Comparison of ENCODE assay signal across 15 cellular contexts in the genomic region with DNA sequence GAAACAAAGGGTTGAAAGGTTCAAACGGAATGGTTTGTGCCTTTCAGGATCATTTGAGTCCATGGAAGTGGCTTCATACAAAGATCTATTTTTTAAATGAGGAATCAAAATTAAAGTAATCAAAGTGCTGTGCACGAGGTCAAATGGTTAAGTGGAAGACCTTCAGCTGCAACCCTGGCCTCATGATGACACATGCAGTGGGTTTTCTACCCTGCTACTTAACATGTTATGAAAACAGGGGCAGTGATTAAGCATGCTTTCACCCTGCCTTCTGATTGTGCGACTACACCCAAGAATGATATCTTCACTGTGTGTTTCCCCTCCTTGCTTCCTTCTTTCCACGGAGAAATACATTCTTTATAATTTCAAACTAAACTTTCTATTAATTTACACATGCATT.
DNase-seq lines count a peak whose midpoint lies in the region; FAIRE-seq and TF ChIP-seq lines count a peak whose summit lies in the region.
"Had no signal": no experiment of that assay in that cellular context is flagged by ENCODE, and none has a peak within 500 bp of the region (broad histone marks: within the 10 kb centered on the region; RNA-seq: fewer than 3 reads in every experiment).

No MANE protein-coding gene starts in this region.

- no peak overlapping the region for H3K4me3 Mint-ChIP-seq in H9
- H3K4me3 Mint-ChIP-seq: activated T-helper 17 cell treated with anti-CD3 and anti-CD28 coated beads, Interleukin-2, amount 50 U/mL, for 72 hours had no signal

- TF ChIP-seq CTCF in H9 (conservative IDR thresholded peaks at IDR 0.05) (no peak), kidney (IDR thresholded peaks at IDR 0.05; ENCODE audit: borderline replicate concordance, extremely low read depth, insufficient read depth) (no peak), spleen (IDR thresholded peaks at IDR 0.05 in 8 of 11, conservative IDR thresholded peaks at IDR 0.05 in 3 of 11) (no peak)

- no peak overlapping the region for H2AK5ac ChIP-seq in H9 (ENCODE audit: insufficient read length, low read length)

- intact Hi-C loops in kidney (cut with DNase I) (no loop called here), spleen (cut with DNase I; ENCODE audit: low total_unique reads) (no loop called here)

- no peak overlapping the region for H4K5ac ChIP-seq in H9 (ENCODE audit: insufficient read length, low read depth, low read length)

- H3K4me3 ChIP-seq in SJSA1 (peak overlapping the region; percentile 8), kidney (ENCODE audit: low read length in 2 of 2) (peak overlapping the region; percentile 9 to 42), spleen (peak overlapping the region in 1 of 8 donors; percentile 44)
- H3K4me3 ChIP-seq: right atrium auricular region had no signal

- H3K27me3 ChIP-seq in H9 (ENCODE audit: insufficient read depth, low read length): no peaks in the 10 kb centered on the region
- no peaks in the 10 kb centered on the region for H3K27me3 ChIP-seq in SJSA1 (replicated peaks)
- no peaks in the 10 kb centered on the region for H3K27me3 ChIP-seq in spleen (replicated peaks in 1 of 7)
- H3K27me3 ChIP-seq: right atrium auricular region had no signal

- H3K27ac Mint-ChIP-seq in H9: no peak overlapping the region
- H3K27ac Mint-ChIP-seq: activated T-helper 17 cell treated with anti-CD3 and anti-CD28 coated beads, Interleukin-2, amount 50 U/mL, for 72 hours had no signal

- no peak overlapping the region for H3K56ac ChIP-seq in H9 (ENCODE audit: insufficient read length, low read depth, low read length)

- POLR2A ChIA-PET in HEK293T (lab: Yijun Ruan, JAX): no interaction called here

- no peak overlapping the region for H3K4me2 ChIP-seq in H9 (ENCODE audit: insufficient read depth, insufficient read length, low read length)

- H3K14ac ChIP-seq in H9 (ENCODE audit: insufficient read depth, low read length): no peak overlapping the region

- H2BK5ac ChIP-seq in H9 (ENCODE audit: insufficient read length, low read length): no peak overlapping the region

- H3K27ac ChIP-seq in H9 (ENCODE audit: insufficient read length, low read depth, low read length) (no peak overlapping the region), SJSA1 (peak overlapping the region; percentile 81), kidney (ENCODE audit: low read depth in 2 of 2, low read length in 2 of 2) (peak overlapping the region in 1 of 2 donors; percentile 34), spleen (peak overlapping the region in 5 of 8 donors; percentile 9 to 58 (median 45))
- H3K27ac ChIP-seq: right atrium auricular region had no signal

- no peak overlapping the region for H4K8ac ChIP-seq in H9 (replicated peaks; ENCODE audit: insufficient read length, low read depth, low read length)

- H3K4me1 Mint-ChIP-seq in H9: peaks cover 5 to 23% of the 10 kb centered on the region in 2 experiments
- H3K4me1 Mint-ChIP-seq: activated T-helper 17 cell treated with anti-CD3 and anti-CD28 coated beads, Interleukin-2, amount 50 U/mL, for 72 hours had no signal

- no peaks in the 10 kb centered on the region for H4K20me1 ChIP-seq in H9 (ENCODE audit: control insufficient read depth, insufficient read depth, insufficient read length)

- no peak overlapping the region for H3K9ac ChIP-seq in H9 (ENCODE audit: extremely low read depth, insufficient read length, low read length)
- H3K9ac ChIP-seq in kidney (ENCODE audit: low read length in 2 of 2): no peak overlapping the region

- DNase-seq in H9 (no peak), SJSA1 (ENCODE audit: low read depth in 1 of 2, low spot score in 2 of 2) (peak in 1 of 2 experiments; percentile 48), kidney (no peak), spleen (no peak), 8988T (no peak), cortex of kidney (lab: John Stamatoyannopoulos, UW) (no peak), NCI-H1694 treated with DMSO at 0.1 percent for 48 hours (lab: John Stamatoyannopoulos, UW) (no peak), HEK293T (ENCODE audit: extremely low spot score) (no peak)
- DNase-seq: activated CD4-positive, CD25-positive, alpha-beta regulatory T cell; central memory CD4-positive, alpha-beta T cell; DND-41; left cardiac atrium; NCI-H2081 had no signal

- no peak for TF ChIP-seq POLR2A in spleen (IDR thresholded peaks at IDR 0.05)

- H3K23ac ChIP-seq in H9 (ENCODE audit: insufficient read length, low read depth, low read length): no peak overlapping the region

- no peak overlapping the region for H4K91ac ChIP-seq in H9 (ENCODE audit: insufficient read length, low read depth, low read length)

- no peaks in the 10 kb centered on the region for H3K23me2 ChIP-seq in H9 (ENCODE audit: insufficient read length, low read depth, low read length, poor library complexity, severe bottlenecking)

- H2AFZ ChIP-seq in H9 (ENCODE audit: low read length): no peak overlapping the region

- FAIRE-seq in kidney (lab: Jason Lieb, UNC): no peak

- H3K4ac ChIP-seq in H9 (ENCODE audit: low read depth, low read length): no peak overlapping the region

- H3K9me3 Mint-ChIP-seq in H9: no peaks in the 10 kb centered on the region

- H3K18ac ChIP-seq in H9 (ENCODE audit: insufficient read length, low read depth, low read length): no peak overlapping the region

- H3K36me3 ChIP-seq in SJSA1: no peaks in the 10 kb centered on the region
- H3K36me3 ChIP-seq in kidney (ENCODE audit: control insufficient read depth in 1 of 2, insufficient read depth in 2 of 2, low read length in 2 of 2): no peaks in the 10 kb centered on the region
- H3K36me3 ChIP-seq in spleen: no peaks in the 10 kb centered on the region
- H3K36me3 ChIP-seq: right atrium auricular region had no signal

- no peaks in the 10 kb centered on the region for H3K27me3 Mint-ChIP-seq in H9 (ENCODE audit: low read depth)
- H3K27me3 Mint-ChIP-seq: activated T-helper 17 cell treated with anti-CD3 and anti-CD28 coated beads, Interleukin-2, amount 50 U/mL, for 72 hours had no signal

- H2BK15ac ChIP-seq in H9 (ENCODE audit: low read depth, low read length): no peak overlapping the region

- WGBS in H9 (ENCODE audit: extremely low coverage, insufficient read length, low lambda C conversion rate): no CpG with 5 or more reads among the region's 4 CpGs
- 16 to 28% (median 27%) methylated on average over 4 of the region's 4 CpGs for WGBS in spleen, 5 donors

- no peaks in the 10 kb centered on the region; a peak in 1 of 7 replicates for H3K36me3 Mint-ChIP-seq in H9 (ENCODE audit: insufficient read depth in 1 of 3, low read depth in 3 of 3)

- H2BK12ac ChIP-seq in H9 (ENCODE audit: insufficient read length, low read depth, low read length): peak overlapping the region; percentile 67

- H3K79me2 ChIP-seq in H9 (ENCODE audit: insufficient read depth, low read length): no peaks in the 10 kb centered on the region

- no peaks in the 10 kb centered on the region for H3K79me1 ChIP-seq in H9 (ENCODE audit: insufficient read depth, low read depth, low read length, poor library complexity, severe bottlenecking)

- peaks cover 3% of the 10 kb centered on the region; the same call in 1 of the 2 replicates for H3K4me1 ChIP-seq in H9 (ENCODE audit: insufficient read depth, low read length)
- H3K4me1 ChIP-seq in SJSA1 (replicated peaks): peaks cover 20% of the 10 kb centered on the region
- H3K4me1 ChIP-seq in kidney (ENCODE audit: control insufficient read depth in 1 of 2, insufficient read depth in 1 of 2, low read depth in 1 of 2, low read length in 2 of 2): no peaks in the 10 kb centered on the region
- peaks cover 0 to 17% (median 7%) of the 10 kb centered on the region in 6 donors for H3K4me1 ChIP-seq in spleen
- H3K4me1 ChIP-seq: right atrium auricular region had no signal

- H2BK20ac ChIP-seq in H9 (ENCODE audit: low read depth, low read length, poor library complexity, severe bottlenecking): no peak overlapping the region

- CTCF ChIA-PET in HEK293T (lab: Yijun Ruan, JAX): no interaction called here

- H3T11ph ChIP-seq in H9 (ENCODE audit: low read length): no peak overlapping the region

- H3K9me3 ChIP-seq in H9 (ENCODE audit: control insufficient read depth, low read depth, low read length) (no peaks in the 10 kb centered on the region), SJSA1 (replicated peaks) (no peaks in the 10 kb centered on the region), kidney (ENCODE audit: control insufficient read depth in 1 of 2, low read length in 2 of 2) (no peaks in the 10 kb centered on the region), spleen (peaks cover 0 to 1% (median 0%) of the 10 kb centered on the region in 8 donors)
- H3K9me3 ChIP-seq: right atrium auricular region had no signal

- no peak overlapping the region for H2BK120ac ChIP-seq in H9 (ENCODE audit: low read depth, low read length, poor library complexity, severe bottlenecking)

TF ChIP-seq in HEK293T, 16 proteins besides CTCF, POLR2A, EP300 and RAD21:
- TF ChIP-seq ZNF384 (IDR thresholded peaks at IDR 0.05) (no peak), ARNT (IDR thresholded peaks at IDR 0.05) (no peak), SP1 (IDR thresholded peaks at IDR 0.05) (no peak), FOXM1 (IDR thresholded peaks at IDR 0.05; ENCODE audit: borderline replicate concordance) (no peak), FOXK2 (IDR thresholded peaks at IDR 0.05) (no peak), SUZ12 (IDR thresholded peaks at IDR 0.05) (no peak), HDGF (IDR thresholded peaks at IDR 0.05; ENCODE audit: borderline replicate concordance) (no peak), LEF1 (IDR thresholded peaks at IDR 0.05; ENCODE audit: borderline replicate concordance) (no peak), FOXA1 (IDR thresholded peaks at IDR 0.05) (no peak), BHLHE40 (IDR thresholded peaks at IDR 0.05; ENCODE audit: borderline replicate concordance) (no peak)
- TF ChIP-seq, protein P1, sequence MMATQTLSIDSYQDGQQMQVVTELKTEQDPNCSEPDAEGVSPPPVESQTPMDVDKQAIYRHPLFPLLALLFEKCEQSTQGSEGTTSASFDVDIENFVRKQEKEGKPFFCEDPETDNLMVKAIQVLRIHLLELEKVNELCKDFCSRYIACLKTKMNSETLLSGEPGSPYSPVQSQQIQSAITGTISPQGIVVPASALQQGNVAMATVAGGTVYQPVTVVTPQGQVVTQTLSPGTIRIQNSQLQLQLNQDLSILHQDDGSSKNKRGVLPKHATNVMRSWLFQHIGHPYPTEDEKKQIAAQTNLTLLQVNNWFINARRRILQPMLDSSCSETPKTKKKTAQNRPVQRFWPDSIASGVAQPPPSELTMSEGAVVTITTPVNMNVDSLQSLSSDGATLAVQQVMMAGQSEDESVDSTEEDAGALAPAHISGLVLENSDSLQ (IDR thresholded peaks at IDR 0.05): no peak
